ENCODE assay signal across 8 cellular contexts in the genomic region with DNA sequence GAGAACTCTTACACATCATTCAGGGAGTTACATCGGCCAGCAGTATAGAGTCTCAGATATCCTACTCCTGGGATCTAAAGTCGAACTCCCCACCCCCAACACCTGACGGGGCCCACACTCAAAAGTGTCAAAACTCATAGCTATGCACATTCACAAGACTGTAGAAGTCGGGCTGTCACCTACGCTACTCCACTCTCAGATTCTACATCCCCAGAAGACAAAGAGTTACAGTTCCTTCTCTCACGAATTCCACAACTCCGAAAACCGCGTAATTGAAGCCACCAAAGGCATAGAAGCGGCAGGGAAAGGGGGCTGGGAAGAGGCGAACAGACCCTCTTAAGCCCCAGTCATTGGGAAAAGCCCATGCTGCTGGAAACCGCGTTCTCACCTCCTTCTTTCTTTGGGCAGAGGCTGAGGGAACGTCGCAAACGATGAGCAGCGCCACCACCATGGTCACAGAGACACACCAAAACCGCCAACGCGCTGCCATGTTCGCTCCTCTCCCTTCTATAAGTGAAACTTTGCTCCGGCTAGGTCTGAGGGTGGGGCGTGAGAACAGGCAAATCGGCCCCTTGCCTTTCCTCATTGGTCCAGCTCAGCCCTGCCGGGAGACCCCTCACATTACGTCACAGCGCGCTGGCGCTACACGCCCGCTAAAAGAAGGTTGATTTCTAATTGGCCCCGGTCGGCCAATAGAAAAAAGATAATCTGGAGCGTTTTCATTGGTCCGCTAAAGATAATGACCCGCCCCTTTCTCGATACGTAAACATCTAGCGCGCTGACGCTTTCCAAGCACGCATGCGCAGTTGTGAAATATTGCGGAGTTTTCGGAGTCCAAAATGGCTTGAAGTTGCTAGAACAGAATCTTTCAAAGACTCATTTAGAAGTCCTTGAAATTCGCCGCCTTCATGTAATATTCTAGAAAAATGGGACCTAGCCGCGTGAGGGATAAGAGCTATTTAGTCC. TPM values are rescaled to one million over a fixed set of nuclear protein-coding genes. Genes with fewer than 3 reads are reported as not detected.
DNase-seq lines count a peak whose midpoint lies in the region; ATAC-seq and TF ChIP-seq lines count a peak whose summit lies in the region.

Gene MAGT1, minus strand, starts transcription at position 515 of the 966 bp plus-strand sequence. Its CDS starts 25 bp downstream, at position 490.

- H3K36me3 ChIP-seq in ovary (no peaks in the 10 kb centered on the region), thyroid gland (no peaks in the 10 kb centered on the region)

- 30 to 43% (median 36%) methylated on average over 49 of the region's 49 CpGs for WGBS in ovary, 3 donors
- 0% methylated on average over 24 to 39 of the region's 49 CpGs for WGBS in thyroid gland, 2 donors

- ATAC-seq in HG02759 (IDR thresholded peaks at IDR 0.05; ENCODE audit: unreplicated experiment) (peak; percentile 92), Right ventricle myocardium inferior (peak; percentile 97)

- intact Hi-C loops in Right ventricle myocardium inferior (cut with DNase I) = loop anchor here (10.0 kb wide), 1 partner anchor 450 kb away; the partner anchor contains the start of gene FGF16
- intact Hi-C loops in ovary (cut with DNase I) = no loop called here
- intact Hi-C loops in thyroid gland (cut with DNase I) = no loop called here

- TF ChIP-seq CTCF in GM12864 (IDR thresholded peaks at IDR 0.05; ENCODE audit: low read depth, low read length, missing control alignments) (peak; percentile 3), ovary (IDR thresholded peaks at IDR 0.05) (no peak), thyroid gland (IDR thresholded peaks at IDR 0.05) (no peak)

- no peak for TF ChIP-seq EP300 in ovary (IDR thresholded peaks at IDR 0.05)

- H3K27ac ChIP-seq in ovary (peak within 1 kb of the TSS; percentile 65 to 78), thyroid gland (peak within 1 kb of the TSS; percentile 80 to 94 (median 88))

- no peaks in the 10 kb centered on the region for H3K9me3 ChIP-seq in ovary
- H3K9me3 ChIP-seq in thyroid gland = no peaks in the 10 kb centered on the region

- H3K27me3 ChIP-seq in ovary = no peaks in the 10 kb centered on the region
- no peaks in the 10 kb centered on the region for H3K27me3 ChIP-seq in thyroid gland

- peak; percentile 92 for DNase-seq in GM12864 (ENCODE audit: low read depth)
- peak; percentile 93 to 99 (median 98) for DNase-seq in NCI-H1417 (lab: John Stamatoyannopoulos, UW)
- peak; percentile 50 to 85 for DNase-seq in SW 1271 (lab: John Stamatoyannopoulos, UW)
- DNase-seq in activated naive CD8-positive, alpha-beta T cell treated with anti-CD3 and anti-CD28 coated beads, Interleukin-2, amount 50 U/mL, for 16 hours (ENCODE audit: low read depth, low spot score) = peak; percentile 71
- peak; percentile 94 for DNase-seq in Right ventricle myocardium inferior (ENCODE audit: missing footprints)
- peak; percentile 88 to 93 (median 91) for DNase-seq in ovary
- DNase-seq in thyroid gland = peak; percentile 92

- TF ChIP-seq POLR2A in ovary (IDR thresholded peaks at IDR 0.05) (peak; percentile 80), thyroid gland (IDR thresholded peaks at IDR 0.05) (peak in 1 of 2 donors; percentile 83)

- peak within 1 kb of the TSS; percentile 77 for H3K4me3 ChIP-seq in GM12864 (ENCODE audit: low read depth, low read length)
- peak within 1 kb of the TSS; percentile 66 for H3K4me3 ChIP-seq in ovary
- H3K4me3 ChIP-seq in thyroid gland (replicated peaks in 1 of 3) = peak within 1 kb of the TSS; percentile 11 to 47 (median 45)

- H3K4me1 ChIP-seq in ovary (ENCODE audit: insufficient read depth) = no peaks in the 10 kb centered on the region
- H3K4me1 ChIP-seq in thyroid gland = no peaks in the 10 kb centered on the region

RNA-seq across cellular contexts. Expression of gene MAGT1, which starts in this region (rescaled TPM):
- total RNA-seq in Right ventricle myocardium inferior = 55.6 TPM
- 10 to 100 TPM; 37.7 to 60.8 (median 47.4) TPM for total RNA-seq in ovary
- 10 to 100 TPM; 24.4 to 49.9 TPM for polyA plus RNA-seq in ovary
- 100 to 1,000 TPM in 3 of 4 donors, 10 to 100 TPM in 1; 85.1 to 156 (median 109) TPM for total RNA-seq in thyroid gland

Comparison
In these comparisons a context has a peak if more than half of its experiments do, and no peak if none do; other contexts are left out.
1. Peak in every context shown above with its lines: DNase-seq, ATAC-seq, H3K4me3 ChIP-seq and H3K27ac ChIP-seq.